Comparison of ENCODE assay signal across 2 cellular contexts in the genomic region with DNA sequence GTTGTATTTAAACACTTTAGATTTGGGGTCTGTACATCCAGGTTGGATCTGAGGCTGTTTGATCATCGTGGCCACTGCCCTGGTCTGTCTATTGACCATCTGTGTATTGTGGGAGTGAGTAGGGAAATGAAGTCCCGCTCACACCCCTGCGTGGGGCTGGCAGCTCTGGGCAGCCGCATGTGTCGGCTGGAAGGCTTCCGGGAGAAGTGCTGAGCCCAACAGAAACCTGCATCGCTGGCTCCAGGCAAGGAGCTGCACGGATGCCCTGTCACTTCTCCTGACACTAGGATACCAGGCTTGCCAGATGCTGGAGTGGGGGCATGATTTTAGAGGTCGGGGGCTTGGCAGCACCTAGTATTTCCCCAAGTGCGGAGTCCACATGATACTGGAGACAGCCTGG.
TF ChIP-seq lines count a peak whose summit lies in the region.

No MANE protein-coding gene starts in this region.

TF ChIP-seq in IMR-90, 13 proteins besides CTCF, POLR2A, EP300 and RAD21 (continued from another document):
- no peak for TF ChIP-seq RFX5 (IDR thresholded peaks at IDR 0.05; ENCODE audit: low read depth, low read length)
- no peak for TF ChIP-seq SMC3 (IDR thresholded peaks at IDR 0.05; ENCODE audit: low read depth, low read length)
- no peak for TF ChIP-seq CEBPB (IDR thresholded peaks at IDR 0.05; ENCODE audit: low read depth, low read length)
- TF ChIP-seq USF2 (IDR thresholded peaks at IDR 0.05; ENCODE audit: low read depth, low read length), result no peak
- TF ChIP-seq CHD1 (IDR thresholded peaks at IDR 0.05; ENCODE audit: low read depth, low read length), result no peak
- TF ChIP-seq MAFK (IDR thresholded peaks at IDR 0.05; ENCODE audit: low read depth, low read length), result no peak
- no peak for TF ChIP-seq ELK1 (IDR thresholded peaks at IDR 0.05; ENCODE audit: borderline replicate concordance, low read depth, low read length)
- TF ChIP-seq BHLHE40 (IDR thresholded peaks at IDR 0.05; ENCODE audit: low read depth, low read length), result no peak

TF ChIP-seq in SK-N-SH, 30 proteins besides CTCF, POLR2A, EP300 and RAD21 (continued from another document):
- no peak for TF ChIP-seq PBX3 (IDR thresholded peaks at IDR 0.05)
